Comparison of ENCODE assay signal across 25 cellular contexts in the genomic region with DNA sequence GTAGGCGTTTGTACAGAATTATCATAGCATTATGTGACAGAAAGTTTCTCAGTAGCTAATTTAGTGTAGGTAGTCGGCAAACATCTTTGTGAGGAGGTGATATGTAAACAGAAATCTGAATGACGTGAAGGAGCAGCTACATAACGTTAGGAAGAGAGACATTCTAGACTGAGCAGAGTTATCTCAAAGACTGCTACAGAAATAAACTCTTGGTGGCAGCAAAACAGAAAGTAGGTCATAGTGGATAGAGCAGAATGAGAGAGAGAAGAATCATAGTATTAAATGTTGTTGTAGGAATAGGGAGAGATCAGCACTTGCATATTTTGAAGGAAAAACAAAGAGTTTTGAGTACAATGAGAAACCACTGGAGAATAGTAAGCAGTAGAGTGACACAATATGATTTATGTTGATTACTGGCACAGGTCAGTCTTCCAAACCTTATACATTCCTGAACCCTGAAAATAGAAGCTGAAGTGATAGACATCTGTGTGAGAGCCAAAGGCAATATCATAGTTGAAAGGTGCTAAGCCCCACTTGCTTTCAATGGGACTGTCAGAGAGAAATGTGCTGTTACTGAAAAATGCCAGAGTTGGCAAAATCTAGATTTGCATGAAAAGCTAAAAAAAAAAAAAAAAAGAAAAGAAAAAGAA.
"Had no signal": no experiment of that assay in that cellular context is flagged by ENCODE, and none has a peak within 500 bp of the region (broad histone marks: within the 10 kb centered on the region; RNA-seq: fewer than 3 reads in every experiment).

No MANE protein-coding gene starts in this region.

- H3K27ac ChIP-seq: neural progenitor cell, neutrophil, parathyroid adenoma, psoas muscle, right lobe of liver, tibial nerve, uterus had no signal

- H3K36me3 Mint-ChIP-seq: mesothelial cell of epicardium; naive B cell; natural killer cell; neural progenitor cell; stimulated activated memory B cell treated with anti-CD40 and anti-IgM and Interleukin-4, amounts not matched to agents 10 μg/mL and 1 μg/mL and 100 μg/mL, for 72 hours; type B pancreatic cell had no signal

- H3K4me3 Mint-ChIP-seq: mesothelial cell of epicardium; naive B cell; natural killer cell; nephron progenitor cell; neural progenitor cell; stimulated activated memory B cell treated with anti-CD40 and anti-IgM and Interleukin-4, amounts not matched to agents 10 μg/mL and 1 μg/mL and 100 μg/mL, for 72 hours; stimulated activated naive CD8-positive, alpha-beta T cell treated with anti-CD3 and anti-CD28 coated beads, Interleukin-15, amount 100 ng/mL, for 72 hours; type B pancreatic cell had no signal

- H3K27me3 Mint-ChIP-seq: naive B cell; stimulated activated memory B cell treated with anti-CD40 and anti-IgM and Interleukin-4, amounts not matched to agents 10 μg/mL and 1 μg/mL and 100 μg/mL, for 72 hours; stimulated activated naive CD8-positive, alpha-beta T cell treated with anti-CD3 and anti-CD28 coated beads, Interleukin-15, amount 100 ng/mL, for 72 hours; type B pancreatic cell had no signal

- H3K4me1 ChIP-seq: neural progenitor cell, parathyroid adenoma, psoas muscle, right lobe of liver, tibial nerve, uterus had no signal

- H3K27me3 ChIP-seq: neural progenitor cell, neutrophil, right lobe of liver, tibial nerve, uterus had no signal

- H3K4me1 Mint-ChIP-seq: mesothelial cell of epicardium; naive B cell; natural killer cell; neural progenitor cell; stimulated activated memory B cell treated with anti-CD40 and anti-IgM and Interleukin-4, amounts not matched to agents 10 μg/mL and 1 μg/mL and 100 μg/mL, for 72 hours; stimulated activated naive CD8-positive, alpha-beta T cell treated with anti-CD3 and anti-CD28 coated beads, Interleukin-15, amount 100 ng/mL, for 72 hours had no signal

- H3K9me3 ChIP-seq: neutrophil, psoas muscle, right lobe of liver, tibial nerve, uterus had no signal

- H3K4me3 ChIP-seq: lung, neural progenitor cell, psoas muscle, right lobe of liver, smooth muscle cell, tibial nerve, uterus had no signal

- ATAC-seq: left lobe of liver; natural killer cell; psoas muscle; right lobe of liver; stimulated activated memory B cell treated with anti-CD40 and anti-IgM and Interleukin-4, amounts not matched to agents 10 μg/mL and 1 μg/mL and 100 μg/mL, for 72 hours; stimulated activated naive CD8-positive, alpha-beta T cell treated with anti-CD3 and anti-CD28 coated beads, Interleukin-15, amount 100 ng/mL, for 72 hours had no signal

- H3K9me3 Mint-ChIP-seq: mesothelial cell of epicardium; nephron progenitor cell; neural progenitor cell; stimulated activated memory B cell treated with anti-CD40 and anti-IgM and Interleukin-4, amounts not matched to agents 10 μg/mL and 1 μg/mL and 100 μg/mL, for 72 hours; type B pancreatic cell had no signal

- H3K27ac Mint-ChIP-seq: mesothelial cell of epicardium; naive B cell; natural killer cell; nephron progenitor cell; neural progenitor cell; stimulated activated memory B cell treated with anti-CD40 and anti-IgM and Interleukin-4, amounts not matched to agents 10 μg/mL and 1 μg/mL and 100 μg/mL, for 72 hours; stimulated activated naive CD8-positive, alpha-beta T cell treated with anti-CD3 and anti-CD28 coated beads, Interleukin-15, amount 100 ng/mL, for 72 hours; type B pancreatic cell had no signal

- H3K36me3 ChIP-seq: neural progenitor cell, neutrophil, right lobe of liver, tibial nerve, uterus had no signal

- DNase-seq: islet precursor cell; mesendoderm; naive B cell; natural killer cell; nephron progenitor cell; psoas muscle; right lobe of liver; stimulated activated CD4-positive, alpha-beta T cell treated with anti-CD3 and anti-CD28 coated beads, Interleukin-1b, Interleukin-23, amount 100 ng/mL, for 48 hours; stimulated activated CD4-positive, alpha-beta T cell treated with anti-CD3 and anti-CD28 coated beads, Interleukin-2, amount 100 ng/mL, for 48 hours; stimulated activated CD4-positive, alpha-beta T cell treated with anti-CD3 and anti-CD28 coated beads, Interleukin-4, amount 100 ng/mL, for 4 hours; stimulated activated CD8-positive, alpha-beta memory T cell treated with anti-CD3 and anti-CD28 coated beads, Interleukin-4, amount 100 ng/mL, for 48 hours; stimulated activated naive CD4-positive, alpha-beta T cell treated with Interleukin-2 at 50 U/mL for 16 hours; stimulated activated naive CD8-positive, alpha-beta T cell treated with anti-CD3 and anti-CD28 coated beads, Interleukin-15, amount 100 ng/mL, for 72 hours; substantia nigra had no signal
